Comparison of ENCODE assay signal across 1 cellular context in genomic region chr6:34497411-34497810, GRCh38.
TF ChIP-seq lines count a peak whose summit lies in the region.

No MANE protein-coding gene starts in this region.

TF ChIP-seq in K562, 482 proteins besides CTCF, POLR2A, EP300 and RAD21 (continued from another document):
- TF ChIP-seq ZBTB33 (CRISPR knock-in tag; IDR thresholded peaks at IDR 0.05) = no peak
- TF ChIP-seq REST (CRISPR knock-in tag; IDR thresholded peaks at IDR 0.05; ENCODE audit: low read depth) = no peak
- TF ChIP-seq, protein P1, sequence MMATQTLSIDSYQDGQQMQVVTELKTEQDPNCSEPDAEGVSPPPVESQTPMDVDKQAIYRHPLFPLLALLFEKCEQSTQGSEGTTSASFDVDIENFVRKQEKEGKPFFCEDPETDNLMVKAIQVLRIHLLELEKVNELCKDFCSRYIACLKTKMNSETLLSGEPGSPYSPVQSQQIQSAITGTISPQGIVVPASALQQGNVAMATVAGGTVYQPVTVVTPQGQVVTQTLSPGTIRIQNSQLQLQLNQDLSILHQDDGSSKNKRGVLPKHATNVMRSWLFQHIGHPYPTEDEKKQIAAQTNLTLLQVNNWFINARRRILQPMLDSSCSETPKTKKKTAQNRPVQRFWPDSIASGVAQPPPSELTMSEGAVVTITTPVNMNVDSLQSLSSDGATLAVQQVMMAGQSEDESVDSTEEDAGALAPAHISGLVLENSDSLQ (IDR thresholded peaks at IDR 0.05) = 0 out of 2 replicates have a peak, but pooled peaks have one; percentile 26
- no peak for TF ChIP-seq CHD7 (IDR thresholded peaks at IDR 0.05; ENCODE audit: low read depth, low read length)
- no peak for TF ChIP-seq EWSR1 (IDR thresholded peaks at IDR 0.05; ENCODE audit: borderline replicate concordance, low read depth, partially characterized antibody)
- TF ChIP-seq SP1 (CRISPR knock-in tag; IDR thresholded peaks at IDR 0.05) = no peak
